27 cellular contexts compared by ENCODE assay signal in the genomic region with DNA sequence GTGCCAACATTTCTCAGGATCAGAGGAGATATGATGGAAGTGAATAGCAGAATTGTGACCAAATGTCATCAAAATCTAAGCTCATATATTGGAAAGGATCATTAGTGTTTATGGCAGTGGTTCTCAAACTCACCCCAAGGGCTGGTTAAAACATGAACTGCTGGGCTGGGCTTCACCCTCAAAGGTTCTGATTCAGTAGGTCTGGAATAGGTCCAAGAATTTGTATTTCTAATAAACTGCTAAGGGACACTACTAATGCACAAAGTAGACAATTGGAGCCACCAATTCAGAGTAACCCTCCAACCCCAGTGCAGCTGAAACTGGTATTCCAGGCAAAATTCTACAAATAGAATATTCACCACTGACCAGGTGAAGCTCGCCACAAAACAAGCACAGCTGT.
DNase-seq lines count a peak whose midpoint lies in the region; ATAC-seq, FAIRE-seq and TF ChIP-seq lines count a peak whose summit lies in the region.
"Had no signal": no experiment of that assay in that cellular context is flagged by ENCODE, and none has a peak within 500 bp of the region (broad histone marks: within the 10 kb centered on the region; RNA-seq: fewer than 3 reads in every experiment).

No MANE protein-coding gene starts in this region.

- H3K9me3 ChIP-seq in SK-N-MC (ENCODE audit: low read depth, low read length) (no peaks in the 10 kb centered on the region), colonic mucosa (no peaks in the 10 kb centered on the region), pancreas (no peaks in the 10 kb centered on the region)
- H3K9me3 ChIP-seq: left lung had no signal

- H3K36me3 ChIP-seq in ACC112 (ENCODE audit: insufficient read depth, low read length) (no peaks in the 10 kb centered on the region), SK-N-MC (ENCODE audit: insufficient read depth, low read length) (no peaks in the 10 kb centered on the region), colonic mucosa (no peaks in the 10 kb centered on the region), mesendoderm (ENCODE audit: control insufficient read depth, insufficient read depth, low read length) (no peaks in the 10 kb centered on the region), pancreas (no peaks in the 10 kb centered on the region)
- H3K36me3 ChIP-seq: left lung had no signal

- no peak overlapping the region for H2BK120ac ChIP-seq in mesendoderm (ENCODE audit: low read depth, low read length)

- H3K4me3 ChIP-seq in ACC112 (ENCODE audit: low read depth, low read length) (peak overlapping the region; percentile 67), SK-N-MC (peak overlapping the region; percentile 52; the same call in 1 of the 2 replicates), fibroblast of the aortic adventitia (ENCODE audit: low read depth, low read length) (no peak overlapping the region), colonic mucosa (no peak overlapping the region), mesendoderm (ENCODE audit: low read length) (no peak overlapping the region), pancreas (no peak overlapping the region)
- H3K4me3 ChIP-seq: hepatocyte, left lung had no signal

- H3K9ac ChIP-seq in SK-N-MC (ENCODE audit: insufficient read length), result no peak overlapping the region
- H3K9ac ChIP-seq in colonic mucosa (ENCODE audit: low read depth in 2 of 2, low read length in 2 of 2), result no peak overlapping the region
- H3K9ac ChIP-seq in mesendoderm (ENCODE audit: low read length), result no peak overlapping the region

- H3K4me1 ChIP-seq in ACC112 (ENCODE audit: control insufficient read depth, insufficient read depth, low read length, unreplicated experiment) (peaks cover 16% of the 10 kb centered on the region), colonic mucosa (no peaks in the 10 kb centered on the region), mesendoderm (ENCODE audit: control insufficient read depth, low read depth, low read length) (no peaks in the 10 kb centered on the region), pancreas (no peaks in the 10 kb centered on the region)
- H3K4me1 ChIP-seq: left lung had no signal

- no peaks in the 10 kb centered on the region; the same call in 1 of the 2 replicates for H3K36me3 Mint-ChIP-seq in HFFc6 (ENCODE audit: low read depth)
- H3K36me3 Mint-ChIP-seq: activated naive CD8-positive, alpha-beta T cell treated with anti-CD3 and anti-CD28 coated beads, Interleukin-2, amount 10 ng/mL, durations not matched to agents 7 days and 5 days; mesothelial cell of epicardium; naive thymus-derived CD8-positive, alpha-beta T cell had no signal

- H3K79me2 ChIP-seq in ACC112 (ENCODE audit: control insufficient read depth, insufficient read depth, low read length, unreplicated experiment) (no peaks in the 10 kb centered on the region), mesendoderm (ENCODE audit: control insufficient read depth, insufficient read depth, low read length) (no peaks in the 10 kb centered on the region)
- H3K79me2 ChIP-seq: hepatocyte had no signal

- peak; percentile 18 for DNase-seq in HFFc6
- DNase-seq in SK-N-MC (ENCODE audit: low read depth, low spot score), result no peak
- peak; percentile 20 for DNase-seq in fibroblast of the aortic adventitia (ENCODE audit: low read depth)
- DNase-seq in colonic mucosa, result no peak
- no peak for DNase-seq in mesendoderm
- DNase-seq in pancreas, result no peak
- DNase-seq: activated CD4-positive, alpha-beta T cell treated with anti-CD3 and anti-CD28 coated beads for 36 hours; activated CD8-positive, alpha-beta memory T cell treated with anti-CD3 and anti-CD28 coated beads for 24 hours; activated gamma-delta T cell; activated naive CD8-positive, alpha-beta T cell treated with anti-CD3 and anti-CD28 coated beads, Interleukin-2, amount 10 ng/mL, durations not matched to agents 7 days and 5 days; activated T-cell treated with anti-CD3 and anti-CD28 coated beads, Interleukin-2, amount 50 U/mL, for 1 hour; DND-41; KG1; left lung; MV-4-11; naive thymus-derived CD8-positive, alpha-beta T cell; NCI-H1436 treated with DMSO at 0.1 percent for 48 hours; NCI-H774; nucleus accumbens; stimulated activated naive CD8-positive, alpha-beta T cell treated with anti-CD3 and anti-CD28 coated beads, Interleukin-15, Interleukin-2, amounts not matched to agents 100 U/mL and 50 U/mL, for 24 hours had no signal

- H3K9me3 Mint-ChIP-seq in HFFc6, result no peaks in the 10 kb centered on the region
- H3K9me3 Mint-ChIP-seq: activated naive CD8-positive, alpha-beta T cell treated with anti-CD3 and anti-CD28 coated beads, Interleukin-2, amount 10 ng/mL, durations not matched to agents 7 days and 5 days; T-helper 2 cell treated with Interferon-gamma antibody and Interleukin-4, amounts not matched to agents 5 μg/mL and 100 μg/mL, for 36 hours had no signal

- peaks cover 2% of the 10 kb centered on the region; the same call in 1 of the 2 replicates for H3K27me3 Mint-ChIP-seq in HFFc6 (ENCODE audit: insufficient read depth)

- H3K4me2 ChIP-seq in mesendoderm (ENCODE audit: low read length), result no peak overlapping the region

- ATAC-seq in pancreas (no peak), HG03457 (IDR thresholded peaks at IDR 0.05; ENCODE audit: unreplicated experiment) (no peak)
- ATAC-seq: activated CD4-positive, alpha-beta T cell treated with anti-CD3 and anti-CD28 coated beads for 36 hours; left lung; naive thymus-derived CD8-positive, alpha-beta T cell; stimulated activated naive CD8-positive, alpha-beta T cell treated with anti-CD3 and anti-CD28 coated beads, Interleukin-15, Interleukin-2, amounts not matched to agents 100 U/mL and 50 U/mL, for 24 hours had no signal

- no peak for FAIRE-seq in pancreas (lab: Jason Lieb, UNC)
- FAIRE-seq: frontal cortex had no signal

- H3K27me3 ChIP-seq in ACC112 (ENCODE audit: insufficient read depth, low read length) (no peaks in the 10 kb centered on the region), colonic mucosa (no peaks in the 10 kb centered on the region), mesendoderm (ENCODE audit: insufficient read depth, low read length, poor library complexity) (no peaks in the 10 kb centered on the region), pancreas (no peaks in the 10 kb centered on the region)
- H3K27me3 ChIP-seq: hepatocyte, left lung had no signal

- H2AK5ac ChIP-seq in mesendoderm (ENCODE audit: low read length), result no peak overlapping the region

- no peak overlapping the region for H3K56ac ChIP-seq in mesendoderm (ENCODE audit: low read length)

- H2AFZ ChIP-seq in ACC112 (ENCODE audit: low read length, unreplicated experiment), result peak overlapping the region; percentile 93
- H2AFZ ChIP-seq: hepatocyte had no signal

- peak overlapping the region; percentile 67; the same call in 1 of the 2 replicates for H3K4me3 Mint-ChIP-seq in HFFc6
- H3K4me3 Mint-ChIP-seq: activated CD4-positive, alpha-beta T cell treated with anti-CD3 and anti-CD28 coated beads for 36 hours; mesothelial cell of epicardium; naive thymus-derived CD8-positive, alpha-beta T cell; T-helper 2 cell treated with Interferon-gamma antibody and Interleukin-4, amounts not matched to agents 5 μg/mL and 100 μg/mL, for 36 hours had no signal

- no peak for TF ChIP-seq CTCF in HFFc6 (IDR thresholded peaks at IDR 0.05)
- no peak for TF ChIP-seq CTCF in fibroblast of the aortic adventitia (IDR thresholded peaks at IDR 0.05; ENCODE audit: insufficient read depth, low read length)
- no peak for TF ChIP-seq CTCF in colonic mucosa (IDR thresholded peaks at IDR 0.05)
- TF ChIP-seq CTCF in pancreas (IDR thresholded peaks at IDR 0.05), result no peak

- H4K5ac ChIP-seq in mesendoderm (ENCODE audit: low read length), result no peak overlapping the region

- WGBS in mesendoderm (ENCODE audit: extremely low coverage, insufficient coverage, low lambda C conversion rate), result no CpG with 5 or more reads among the region's 1 CpG
- WGBS in pancreas, 2 donors, result 71 to 75% methylated on average over 1 of the region's 1 CpG

- no peak overlapping the region for H3K23ac ChIP-seq in mesendoderm (ENCODE audit: low read length)

- no peak overlapping the region for H4K8ac ChIP-seq in mesendoderm (ENCODE audit: low read depth, low read length)

- intact Hi-C loops in colonic mucosa (cut with DNase I) (no loop called here), pancreas (cut with DNase I) (no loop called here)

- H3K18ac ChIP-seq in mesendoderm (ENCODE audit: low read length), result no peak overlapping the region

- H2BK15ac ChIP-seq in mesendoderm (replicated peaks; ENCODE audit: low read depth), result no peak overlapping the region

- no peak overlapping the region for H3K27ac Mint-ChIP-seq in HFFc6
- H3K27ac Mint-ChIP-seq: activated CD4-positive, alpha-beta T cell treated with anti-CD3 and anti-CD28 coated beads for 36 hours; activated naive CD8-positive, alpha-beta T cell treated with anti-CD3 and anti-CD28 coated beads, Interleukin-2, amount 10 ng/mL, durations not matched to agents 7 days and 5 days; mesothelial cell of epicardium; naive thymus-derived CD8-positive, alpha-beta T cell; T-helper 2 cell treated with Interferon-gamma antibody and Interleukin-4, amounts not matched to agents 5 μg/mL and 100 μg/mL, for 36 hours had no signal

- no peaks in the 10 kb centered on the region for H3K79me1 ChIP-seq in mesendoderm (ENCODE audit: low read length)

- H2BK5ac ChIP-seq in mesendoderm (ENCODE audit: low read length), result no peak overlapping the region

- peaks cover 51% of the 10 kb centered on the region for H3K4me1 Mint-ChIP-seq in HFFc6 (ENCODE audit: low read depth)
- H3K4me1 Mint-ChIP-seq: activated CD4-positive, alpha-beta T cell treated with anti-CD3 and anti-CD28 coated beads for 36 hours; activated naive CD8-positive, alpha-beta T cell treated with anti-CD3 and anti-CD28 coated beads, Interleukin-2, amount 10 ng/mL, durations not matched to agents 7 days and 5 days; naive thymus-derived CD8-positive, alpha-beta T cell had no signal

- H3K4ac ChIP-seq in mesendoderm (ENCODE audit: low read depth, low read length), result no peak overlapping the region

- H3K27ac ChIP-seq in ACC112 (ENCODE audit: low read depth, low read length), result no peak overlapping the region
- no peak overlapping the region for H3K27ac ChIP-seq in SK-N-MC
- no peak overlapping the region for H3K27ac ChIP-seq in colonic mucosa
- no peak overlapping the region for H3K27ac ChIP-seq in mesendoderm (ENCODE audit: low read depth, low read length)
- no peak overlapping the region for H3K27ac ChIP-seq in pancreas
- H3K27ac ChIP-seq: epithelial cell of prostate, hepatocyte, left lung had no signal

Comparison
In these comparisons a context has a peak if more than half of its experiments do, and no peak if none do; other contexts are left out.
1. H3K4me3 ChIP-seq: peak in ACC112 (single experiment) and SK-N-MC (single experiment); none in fibroblast of the aortic adventitia (single experiment), colonic mucosa (single experiment), mesendoderm (single experiment) and pancreas (0 of 4).
2. DNase-seq: peak in HFFc6 (single experiment) and fibroblast of the aortic adventitia (single experiment); none in SK-N-MC (single experiment), colonic mucosa (single experiment), mesendoderm (single experiment) and pancreas (0 of 6).